Comparison of ENCODE assay signal across 24 cellular contexts in genomic region chr9:126907058-126907457, GRCh38.
"Had no signal": no experiment of that assay in that cellular context is flagged by ENCODE, and none has a peak within 500 bp of the region (broad histone marks: within the 10 kb centered on the region; RNA-seq: fewer than 3 reads in every experiment).

No MANE protein-coding gene starts in this region.

- ATAC-seq: effector memory CD8-positive, alpha-beta T cell; esophagus mucosa; gastrocnemius medialis; heart right ventricle; left cardiac atrium; left lung; left ventricle myocardium superior; lower lobe of right lung; naive thymus-derived CD4-positive, alpha-beta T cell had no signal

- H3K27ac Mint-ChIP-seq: dendritic cell treated with granulocyte-macrophage colony-stimulating factor and Interleukin-4, amounts not matched to agents 40 ng/mL and 50 ng/mL, for 4 days; effector memory CD8-positive, alpha-beta T cell; endodermal cell; naive thymus-derived CD4-positive, alpha-beta T cell had no signal

- DNase-seq: colonic mucosa; cortex of kidney; effector CD8-positive, alpha-beta T cell; effector memory CD8-positive, alpha-beta T cell; endodermal cell; erythroblast; esophagus squamous epithelium; foreskin fibroblast; foreskin melanocyte; gastrocnemius medialis; glutamatergic neuron; head of caudate nucleus; heart right ventricle; hypothalamus; left cardiac atrium; left lung; left ventricle myocardium superior; lower lobe of right lung; mesenchymal stem cell; midbrain; naive thymus-derived CD4-positive, alpha-beta T cell had no signal

- H3K4me3 ChIP-seq: colonic mucosa, esophagus squamous epithelium, gastrocnemius medialis, heart right ventricle, left lung, lower lobe of right lung had no signal

- H3K4me1 ChIP-seq: colonic mucosa, esophagus squamous epithelium, gastrocnemius medialis, heart right ventricle, left lung, lower lobe of right lung had no signal

- H3K4me3 Mint-ChIP-seq: dendritic cell treated with granulocyte-macrophage colony-stimulating factor and Interleukin-4, amounts not matched to agents 40 ng/mL and 50 ng/mL, for 4 days; effector memory CD8-positive, alpha-beta T cell; endodermal cell; naive thymus-derived CD4-positive, alpha-beta T cell had no signal

- H3K36me3 ChIP-seq: colonic mucosa, esophagus squamous epithelium, gastrocnemius medialis, heart right ventricle, left lung, lower lobe of right lung had no signal

- H3K36me3 Mint-ChIP-seq: naive thymus-derived CD4-positive, alpha-beta T cell had no signal

- H3K27ac ChIP-seq: colonic mucosa, epithelial cell of prostate, esophagus squamous epithelium, gastrocnemius medialis, heart right ventricle, left lung, lower lobe of right lung had no signal

- H3K27me3 ChIP-seq: colonic mucosa, gastrocnemius medialis, left lung had no signal

- H3K4me1 Mint-ChIP-seq: naive thymus-derived CD4-positive, alpha-beta T cell had no signal
